ENCODE assay signal across 15 cellular contexts in the genomic region with DNA sequence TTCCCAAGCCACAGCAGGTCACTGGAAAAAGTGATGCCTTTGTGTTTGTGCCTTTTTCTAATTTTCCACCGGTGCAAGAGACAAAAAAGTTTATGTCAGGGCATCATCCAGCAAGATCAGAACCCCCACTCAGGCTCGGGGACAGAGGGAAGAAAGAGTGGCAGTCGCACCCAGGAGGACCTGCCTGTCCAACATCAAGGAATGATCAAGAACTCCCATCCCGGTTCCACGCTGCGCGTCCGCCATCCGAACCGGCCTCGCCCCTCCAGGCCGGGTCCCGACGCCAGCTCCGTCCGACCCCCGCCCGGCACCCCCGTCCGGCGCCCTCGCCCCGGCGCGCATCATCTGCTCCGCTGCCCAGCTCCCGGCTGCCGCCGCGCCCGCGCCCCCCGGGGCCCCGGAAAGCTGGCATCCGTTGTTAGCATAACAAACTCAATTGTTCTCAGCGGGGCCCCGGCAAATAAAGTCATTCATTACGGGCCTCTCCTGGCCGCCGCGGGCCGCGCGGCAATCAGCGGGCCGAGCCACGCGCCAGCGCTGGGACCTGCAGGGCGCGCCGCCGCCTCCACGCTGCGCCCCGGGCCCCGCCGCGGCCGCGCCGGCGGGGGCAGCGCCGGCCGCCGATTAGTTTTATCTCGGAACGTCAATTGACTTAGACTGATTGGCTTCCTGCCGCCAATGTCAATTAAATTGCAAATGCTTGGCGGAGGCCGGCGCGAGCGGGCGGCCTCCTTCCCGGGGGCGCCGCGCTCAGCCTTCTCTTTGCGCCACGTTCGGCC. TPM values are rescaled to one million over a fixed set of nuclear protein-coding genes. Genes with fewer than 3 reads are reported as not detected.
DNase-seq lines count a peak whose midpoint lies in the region; ATAC-seq and TF ChIP-seq lines count a peak whose summit lies in the region.
"Had no signal": no experiment of that assay in that cellular context is flagged by ENCODE, and none has a peak within 500 bp of the region (broad histone marks: within the 10 kb centered on the region; RNA-seq: fewer than 3 reads in every experiment).

No MANE protein-coding gene starts in this region.

- H3K4me3 Mint-ChIP-seq in activated CD4-positive, alpha-beta T cell treated with anti-CD3 and anti-CD28 coated beads, Interleukin-2, amount 10 ng/mL, durations not matched to agents 7 days and 5 days = peak overlapping the region; percentile 27

- peaks cover 82% of the 10 kb centered on the region for H3K27me3 ChIP-seq in hepatocyte
- H3K27me3 ChIP-seq in effector memory CD4-positive, alpha-beta T cell (replicated peaks; ENCODE audit: control insufficient read depth, insufficient read depth, low read length, poor library complexity, severe bottlenecking) = peaks cover 22% of the 10 kb centered on the region
- H3K27me3 ChIP-seq: BE2C had no signal

- peaks cover 4% of the 10 kb centered on the region for H3K4me1 ChIP-seq in hepatocyte (ENCODE audit: insufficient read depth)
- H3K4me1 ChIP-seq in effector memory CD4-positive, alpha-beta T cell (ENCODE audit: control insufficient read depth, insufficient read depth, low read length, poor library complexity, severe bottlenecking) = peaks cover 6% of the 10 kb centered on the region

- H3K27ac ChIP-seq in hepatocyte = no peak overlapping the region
- H3K27ac ChIP-seq in effector memory CD4-positive, alpha-beta T cell (ENCODE audit: insufficient read depth, low read length, poor library complexity, severe bottlenecking) = no peak overlapping the region
- H3K27ac ChIP-seq: sigmoid colon had no signal

- 3% methylated on average over 62 of the region's 83 CpGs for WGBS in hepatocyte (ENCODE audit: low lambda C conversion rate, missing lambda C conversion rate)

- H3K79me2 ChIP-seq in hepatocyte = no peaks in the 10 kb centered on the region

- H2AFZ ChIP-seq in hepatocyte = no peak overlapping the region

- CTCF ChIA-PET in activated CD4-positive, alpha-beta T cell treated with anti-CD3 and anti-CD28 coated beads, Interleukin-2, amount 10 ng/mL, durations not matched to agents 7 days and 5 days (lab: Charles Lee) = no interaction called here

- H3K4me1 Mint-ChIP-seq in activated CD4-positive, alpha-beta T cell treated with anti-CD3 and anti-CD28 coated beads, Interleukin-2, amount 10 ng/mL, durations not matched to agents 7 days and 5 days = peaks cover 10% of the 10 kb centered on the region

- H4K20me1 ChIP-seq in hepatocyte (ENCODE audit: insufficient read depth, poor library complexity, severe bottlenecking) = no peaks in the 10 kb centered on the region

- no peak overlapping the region for H3K4me3 ChIP-seq in hepatocyte
- no peak overlapping the region for H3K4me3 ChIP-seq in effector memory CD4-positive, alpha-beta T cell (ENCODE audit: insufficient read depth, low read depth, low read length, poor library complexity, severe bottlenecking)
- H3K4me3 ChIP-seq: sigmoid colon had no signal

- POLR2A ChIA-PET in activated CD4-positive, alpha-beta T cell treated with anti-CD3 and anti-CD28 coated beads, Interleukin-2, amount 10 ng/mL, durations not matched to agents 7 days and 5 days (lab: Charles Lee) = no interaction called here

- H3K27me3 Mint-ChIP-seq in activated CD4-positive, alpha-beta T cell treated with anti-CD3 and anti-CD28 coated beads, Interleukin-2, amount 10 ng/mL, durations not matched to agents 7 days and 5 days = peaks cover 77% of the 10 kb centered on the region

- ATAC-seq in GM18873 (IDR thresholded peaks at IDR 0.05; ENCODE audit: low FRiP score, unreplicated experiment) = no peak

- DNase-seq in activated CD4-positive, alpha-beta T cell treated with anti-CD3 and anti-CD28 coated beads, Interleukin-2, amount 10 ng/mL, durations not matched to agents 7 days and 5 days = no peak
- no peak for DNase-seq in activated CD4-positive, alpha-beta T cell treated with anti-CD3 and anti-CD28 coated beads, Interleukin-2, amount 50 U/mL, for 48 hours
- peak; percentile 93 for DNase-seq in NCI-H69 (lab: John Stamatoyannopoulos, UW)
- no peak for DNase-seq in hepatocyte (ENCODE audit: low spot score)
- DNase-seq in retina = peak; percentile 59
- DNase-seq in effector memory CD4-positive, alpha-beta T cell = no peak
- DNase-seq in dedifferentiated amniotic fluid mesenchymal stem cell (ENCODE audit: extremely low spot score) = no peak
- DNase-seq: BE2C; KG1; NCI-H524 treated with DMSO at 0.1 percent for 48 hours; sigmoid colon; stimulated activated CD8-positive, alpha-beta memory T cell treated with anti-CD3 and anti-CD28 coated beads, Interleukin-4, amount 100 ng/mL, for 48 hours; T-helper 9 cell had no signal

- peaks cover 4% of the 10 kb centered on the region for H3K36me3 Mint-ChIP-seq in activated CD4-positive, alpha-beta T cell treated with anti-CD3 and anti-CD28 coated beads, Interleukin-2, amount 10 ng/mL, durations not matched to agents 7 days and 5 days (ENCODE audit: low read depth)

- peak overlapping the region; percentile 79 for H3K4me2 ChIP-seq in hepatocyte

- no peaks in the 10 kb centered on the region for H3K9me2 ChIP-seq in hepatocyte (replicated peaks; ENCODE audit: insufficient read depth)

- H3K9me3 Mint-ChIP-seq in activated CD4-positive, alpha-beta T cell treated with anti-CD3 and anti-CD28 coated beads, Interleukin-2, amount 10 ng/mL, durations not matched to agents 7 days and 5 days = peaks cover 5% of the 10 kb centered on the region

- no peaks in the 10 kb centered on the region for H3K9me3 ChIP-seq in hepatocyte (ENCODE audit: low read depth)
- no peaks in the 10 kb centered on the region for H3K9me3 ChIP-seq in effector memory CD4-positive, alpha-beta T cell (ENCODE audit: control insufficient read depth, low read length)
- H3K9me3 ChIP-seq: BE2C, sigmoid colon had no signal

- H3K36me3 ChIP-seq in hepatocyte (replicated peaks; ENCODE audit: insufficient read depth, low read depth) = no peaks in the 10 kb centered on the region
- H3K36me3 ChIP-seq in effector memory CD4-positive, alpha-beta T cell (ENCODE audit: control insufficient read depth, insufficient read depth, low read length) = no peaks in the 10 kb centered on the region
- H3K36me3 ChIP-seq: sigmoid colon had no signal

- TF ChIP-seq CTCF in hepatocyte (IDR thresholded peaks at IDR 0.05; ENCODE audit: poor library complexity) = no peak

- H3K27ac Mint-ChIP-seq in activated CD4-positive, alpha-beta T cell treated with anti-CD3 and anti-CD28 coated beads, Interleukin-2, amount 10 ng/mL, durations not matched to agents 7 days and 5 days = no peak overlapping the region
- H3K27ac Mint-ChIP-seq: activated naive CD4-positive, alpha-beta T cell treated with anti-CD3 and anti-CD28 coated beads, Interleukin-2, amount 50 U/mL, for 72 hours had no signal

RNA-seq across cellular contexts. Expression of a gene that starts 48.1 kb away (rescaled TPM):
- under 1 TPM; 0.10 to 0.12 TPM for total RNA-seq in activated CD4-positive, alpha-beta T cell treated with anti-CD3 and anti-CD28 coated beads, Interleukin-2, amount 10 ng/mL, durations not matched to agents 7 days and 5 days
- total RNA-seq in hepatocyte = not detected in 2 replicates
- polyA plus RNA-seq in hepatocyte = not detected in 2 replicates
- total RNA-seq: sigmoid colon had no signal

Comparison
In these comparisons a context has a peak if more than half of its experiments do, and no peak if none do; other contexts are left out.
1. DNase-seq: peak in NCI-H69 (single experiment) and retina (single experiment); none in activated CD4-positive, alpha-beta T cell treated with anti-CD3 and anti-CD28 coated beads, Interleukin-2, amount 10 ng/mL, durations not matched to agents 7 days and 5 days (single experiment), activated CD4-positive, alpha-beta T cell treated with anti-CD3 and anti-CD28 coated beads, Interleukin-2, amount 50 U/mL, for 48 hours (0 of 2), hepatocyte (single experiment), effector memory CD4-positive, alpha-beta T cell (0 of 3) and dedifferentiated amniotic fluid mesenchymal stem cell (single experiment).